ENCODE assay signal across 13 cellular contexts in the genomic region with DNA sequence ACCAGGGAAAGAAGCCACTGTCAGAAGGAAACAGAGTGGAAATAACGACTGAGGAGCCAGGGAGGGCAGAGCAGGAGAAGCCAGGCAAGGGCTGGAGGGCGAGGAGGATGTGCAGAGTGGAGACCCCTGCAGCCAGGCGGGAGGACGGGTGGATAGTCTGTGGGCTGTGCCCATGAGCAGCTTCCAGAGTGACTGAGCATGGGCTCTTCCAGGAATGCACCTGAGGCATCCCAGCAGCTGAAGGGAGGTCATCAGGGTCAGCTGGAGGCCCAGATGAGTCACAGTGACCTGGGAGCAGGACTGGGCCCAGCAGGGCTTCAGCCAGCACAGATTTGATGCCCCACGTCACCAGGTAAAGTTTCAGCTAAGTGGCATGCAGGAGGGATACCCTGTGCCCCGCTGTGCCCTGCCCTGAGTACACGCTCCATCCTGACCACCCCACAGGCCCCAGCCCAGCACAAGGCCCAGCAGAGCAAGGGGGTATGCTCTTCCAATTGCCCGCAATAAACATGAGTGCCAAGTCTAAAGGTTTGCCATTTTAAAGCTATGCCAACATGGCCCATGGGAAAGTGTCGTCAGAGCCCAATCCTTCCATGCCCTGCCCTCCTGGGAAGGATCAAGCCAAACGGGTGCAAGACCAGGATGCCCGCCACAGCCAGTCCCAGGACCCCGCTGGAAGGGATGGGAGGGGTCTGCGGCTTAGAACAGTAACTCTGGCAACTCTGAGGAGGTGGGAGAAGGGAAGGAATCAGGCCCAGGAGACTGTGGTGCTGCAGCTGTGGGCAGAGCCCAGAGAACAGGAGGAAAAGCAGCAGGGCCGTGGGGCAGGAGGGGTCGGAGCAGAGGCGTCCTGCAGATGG.
"Had no signal": no experiment of that assay in that cellular context is flagged by ENCODE, and none has a peak within 500 bp of the region (broad histone marks: within the 10 kb centered on the region; RNA-seq: fewer than 3 reads in every experiment).

No MANE protein-coding gene starts in this region.

- H3K4me3 ChIP-seq: cardiac muscle cell, heart left ventricle, transverse colon had no signal

- H3K27ac ChIP-seq: cardiac muscle cell, heart left ventricle, transverse colon had no signal

- H3K27me3 ChIP-seq: cardiac muscle cell, heart left ventricle, transverse colon had no signal

- H3K9me3 ChIP-seq: heart left ventricle, transverse colon had no signal

- ATAC-seq: heart left ventricle; left ventricle myocardium superior; SK-N-SH treated with all-trans-retinoic acid at 6 μM for 48 hours; stimulated activated naive B cell treated with anti-CD40 and anti-IgM and Interleukin-4, amounts not matched to agents 10 μg/mL and 1 μg/mL and 100 μg/mL, for 72 hours had no signal

- DNase-seq: activated CD4-positive, alpha-beta T cell treated with anti-CD3 and anti-CD28 coated beads, Interleukin-2, amount 50 U/mL, for 1 hour; activated CD4-positive, CD25-positive, alpha-beta regulatory T cell; activated naive CD4-positive, alpha-beta T cell treated with anti-CD3 and anti-CD28 coated beads for 36 hours; effector CD4-positive, alpha-beta T cell; foreskin melanocyte; left ventricle myocardium superior; mesenchymal stem cell; stimulated activated CD4-positive, alpha-beta T cell treated with anti-CD3 and anti-CD28 coated beads, Interleukin-1b, Interleukin-23, amount 100 ng/mL, for 48 hours; stimulated activated naive B cell treated with anti-CD40 and anti-IgM and Interleukin-4, amounts not matched to agents 10 μg/mL and 1 μg/mL and 100 μg/mL, for 72 hours; transverse colon had no signal

- H3K36me3 ChIP-seq: cardiac muscle cell, heart left ventricle, transverse colon had no signal
